Comparison of ENCODE assay signal across 8 cellular contexts in genomic region chr19:1103691-1104451, GRCh38. TPM values are rescaled to one million over a fixed set of nuclear protein-coding genes. Genes with fewer than 3 reads are reported as not detected.
DNase-seq lines count a peak whose midpoint lies in the region; ATAC-seq and TF ChIP-seq lines count a peak whose summit lies in the region.

GPX4 (plus strand) TSS chr19:1103994; CDS start chr19:1104044, 50 bp downstream.

- in situ Hi-C loops in astrocyte of the cerebellum (cut with HindIII; ENCODE audit: low sequenced_read_pairs) = no loop called here

- peak; percentile 97 for TF ChIP-seq POLR2A in GM18505 (IDR thresholded peaks at IDR 0.05; ENCODE audit: borderline replicate concordance, extremely low read depth, insufficient read depth, insufficient read length)

- peak; percentile 66 for ATAC-seq in GM18505 (IDR thresholded peaks at IDR 0.05; ENCODE audit: unreplicated experiment)
- peak; percentile 53 for ATAC-seq in HG02973 (IDR thresholded peaks at IDR 0.05; ENCODE audit: unreplicated experiment)

- H3K4me3 ChIP-seq in astrocyte of the cerebellum (ENCODE audit: low read depth, low read length) = peak within 1 kb of the TSS; percentile 64

- no peak for TF ChIP-seq CTCF in astrocyte of the cerebellum (IDR thresholded peaks at IDR 0.05; ENCODE audit: low read depth, low read length, missing control alignments)

- DNase-seq in NCI-H2029 treated with DMSO at 0.1 percent for 48 hours (lab: John Stamatoyannopoulos, UW) (peak; percentile 92), T-helper 9 cell (peak; percentile 98), astrocyte of the cerebellum (ENCODE audit: low read depth) (peak; percentile 99), hepatic stellate cell (ENCODE audit: low spot score) (peak; percentile 99), renal cortical epithelial cell (ENCODE audit: low read depth) (peak; percentile 93), cortex of kidney (lab: John Stamatoyannopoulos, UW) (no peak)

RNA-seq across cellular contexts. Expression of gene GPX4, which starts in this region (rescaled TPM):
- 205 and 337 TPM in 2 replicates for total RNA-seq in renal cortical epithelial cell
